In genomic region chr16:85323230-85323960, GRCh38 we compare ENCODE assay signal across 1 cellular context.
TF ChIP-seq lines count a peak whose summit lies in the region.

No MANE protein-coding gene starts in this region.

TF ChIP-seq in HEK293, 187 proteins besides CTCF, POLR2A, EP300 and RAD21 (continued from another document):
- TF ChIP-seq, protein P1, sequence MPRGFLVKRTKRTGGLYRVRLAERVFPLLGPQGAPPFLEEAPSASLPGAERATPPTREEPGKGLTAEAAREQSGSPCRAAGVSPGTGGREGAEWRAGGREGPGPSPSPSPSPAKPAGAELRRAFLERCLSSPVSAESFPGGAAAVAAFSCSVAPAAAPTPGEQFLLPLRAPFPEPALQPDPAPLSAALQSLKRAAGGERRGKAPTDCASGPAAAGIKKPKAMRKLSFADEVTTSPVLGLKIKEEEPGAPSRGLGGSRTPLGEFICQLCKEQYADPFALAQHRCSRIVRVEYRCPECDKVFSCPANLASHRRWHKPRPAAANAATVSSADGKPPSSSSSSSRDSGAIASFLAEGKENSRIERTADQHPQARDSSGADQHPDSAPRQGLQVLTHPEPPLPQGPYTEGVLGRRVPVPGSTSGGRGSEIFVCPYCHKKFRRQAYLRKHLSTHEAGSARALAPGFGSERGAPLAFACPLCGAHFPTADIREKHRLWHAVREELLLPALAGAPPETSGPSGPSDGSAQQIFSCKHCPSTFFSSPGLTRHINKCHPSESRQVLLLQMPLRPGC (tag by site-specific recombination; IDR thresholded peaks at IDR 0.05), result no peak
- TF ChIP-seq ZNF112 (tag by site-specific recombination; IDR thresholded peaks at IDR 0.05), result no peak
- TF ChIP-seq REST (tag by site-specific recombination; IDR thresholded peaks at IDR 0.05), result no peak
- no peak for TF ChIP-seq ZNF501 (tag by site-specific recombination; IDR thresholded peaks at IDR 0.05)
- no peak for TF ChIP-seq ZFP69B (tag by site-specific recombination; IDR thresholded peaks at IDR 0.05)
